8 cellular contexts compared by ENCODE assay signal in genomic region chr5:33435893-33436490, GRCh38. TPM values are rescaled to one million over a fixed set of nuclear protein-coding genes. Genes with fewer than 3 reads are reported as not detected.
DNase-seq lines count a peak whose midpoint lies in the region; ATAC-seq, FAIRE-seq and TF ChIP-seq lines count a peak whose summit lies in the region.
"Not testable (repeated sequence)": the region's sequence is repeated elsewhere in the genome, so short reads cannot be mapped to it uniquely, and the experiment has no call there.

No MANE protein-coding gene starts in this region.

- CTCF ChIA-PET in A549 (lab: Yijun Ruan, JAX), result interaction anchor here (0.6 to 4.3 kb wide), 15 partner anchors 9 to 1093 kb away, joined by 3 to 32 read pairs (median 5); no protein-coding TSS in a partner anchor

- TF ChIP-seq EP300 in A549 (IDR thresholded peaks at IDR 0.05), result not testable (repeated sequence)

- FAIRE-seq in A549 (lab: Jason Lieb, UNC), result not testable (repeated sequence)

- intact Hi-C loops in heart left ventricle (cut with DNase I), result loop anchor here (2.0 to 10.0 kb wide), 7 partner anchors 496 to 539 kb away; partner anchors contain the start of gene RXFP3 (in 4 of the 10)

- POLR2A ChIA-PET in A549 (lab: Yijun Ruan, JAX), result not testable (repeated sequence)

- DNase-seq in A549 (ENCODE audit: low read depth in 1 of 2, low spot score in 1 of 2), result peak; percentile 66 to 73
- DNase-seq in NCI-H1694 (lab: John Stamatoyannopoulos, UW), result peak; percentile 82
- peak; percentile 82 for DNase-seq in SW480 (ENCODE audit: low spot score)
- DNase-seq in activated naive CD8-positive, alpha-beta T cell treated with anti-CD3 and anti-CD28 coated beads, Interleukin-2, amount 50 U/mL, for 16 hours (ENCODE audit: low read depth, low spot score), result peak; percentile 18
- peak in 4 of 5 donors; percentile 55 to 74 (median 64) for DNase-seq in heart left ventricle
- peak; percentile 64 for DNase-seq in putamen (ENCODE audit: low spot score)

- TF ChIP-seq RAD21 in A549 (conservative IDR thresholded peaks at IDR 0.05 in 1 of 2, IDR thresholded peaks at IDR 0.05 in 1 of 2), result peak; percentile 68 to 83

- peaks cover 12% of the 10 kb centered on the region; the same call in 2 of the 3 replicates for H3K4me1 ChIP-seq in A549
- peaks cover 0 to 18% (median 11%) of the 10 kb centered on the region in 12 donors for H3K4me1 ChIP-seq in heart left ventricle

- not testable (repeated sequence) for H3K4me3 ChIP-seq in A549, heart left ventricle

- TF ChIP-seq POLR2A in A549 (IDR thresholded peaks at IDR 0.05; ENCODE audit: low read length); heart left ventricle (IDR thresholded peaks at IDR 0.05): not testable (repeated sequence)

- ATAC-seq in A549, result peak; percentile 51 to 58; a peak in 5 of 6 replicates
- ATAC-seq in GM18517 (IDR thresholded peaks at IDR 0.05; ENCODE audit: unreplicated experiment), result peak; percentile 66
- peak; percentile 47 for ATAC-seq in HG02970 (IDR thresholded peaks at IDR 0.05; ENCODE audit: low FRiP score, unreplicated experiment)
- peak in 2 of 4 donors; percentile 31 to 37 for ATAC-seq in heart left ventricle

- not testable (repeated sequence) for H3K4me2 ChIP-seq in A549

- H3K9me3 ChIP-seq in A549, heart left ventricle: not testable (repeated sequence)

- TF ChIP-seq CTCF in A549 (IDR thresholded peaks at IDR 0.05) (peak; percentile 71), heart left ventricle (IDR thresholded peaks at IDR 0.05) (peak; percentile 65 to 88 (median 82))

- H3K36me3 ChIP-seq in heart left ventricle, result not testable (repeated sequence)

- whole genome bisulfite sequencing in A549 (ENCODE audit: missing lambda C conversion rate), result 27% methylated on average over 5 of the region's 5 CpGs
- 17 to 26% (median 19%) methylated on average over 5 of the region's 5 CpGs for WGBS in heart left ventricle, 4 donors

- H3K27ac ChIP-seq in A549, heart left ventricle: not testable (repeated sequence)

- not testable (repeated sequence) for H3K27me3 ChIP-seq in heart left ventricle

TF ChIP-seq in A549, 52 proteins besides CTCF, POLR2A, EP300 and RAD21:
- TF ChIP-seq SMC3 (IDR thresholded peaks at IDR 0.05), result peak; percentile 62

RNA-seq across cellular contexts. Expression of gene TARS1, which starts 4.8 kb away (rescaled TPM):
- 247 and 398 TPM in 2 replicates for polyA plus RNA-seq in A549 (2011; rRNA removed)
- 69.3 and 74.2 TPM in 2 replicates for polyA plus RNA-seq in A549 (2012; cell fraction: cytosol; rRNA removed)
- polyA plus RNA-seq in A549 (2012; cell fraction: nucleus; rRNA removed), result 42.7 and 63.1 TPM in 2 replicates
- 287 to 324 TPM (median 293 TPM) in 3 replicates for polyA plus RNA-seq in A549 (2017; fragmentation: RNase III; extraction: RNeasy Plus Mini Kit Qiagen cat#74134 plus additional on column Dnase treatment)
- 107 and 116 TPM in 2 replicates for polyA minus RNA-seq in A549 (2011; rRNA and poly(A)+ RNA removed)
- total RNA-seq in heart left ventricle, result 10 to 100 TPM; 58.1 to 79.7 (median 71.9) TPM
- 10 to 100 TPM; 65.5 to 91.0 TPM for polyA plus RNA-seq in heart left ventricle

Comparison
In these comparisons a context has a peak if more than half of its experiments do, and no peak if none do; other contexts are left out.
1. DNase-seq: peak in every context shown above with its lines; median percentile 82 in NCI-H1694; 82 in SW480; 70 in A549; 64 in heart left ventricle; 64 in putamen; 18 in activated naive CD8-positive, alpha-beta T cell treated with anti-CD3 and anti-CD28 coated beads, Interleukin-2, amount 50 U/mL, for 16 hours.